ENCODE assay signal across 1 cellular context in genomic region chr1:185969524-185969991, GRCh38.
TF ChIP-seq lines count a peak whose summit lies in the region.

No MANE protein-coding gene starts in this region.

TF ChIP-seq in SK-N-SH, 30 proteins besides CTCF, POLR2A, EP300 and RAD21 (continued from another document):
- TF ChIP-seq, protein P1, sequence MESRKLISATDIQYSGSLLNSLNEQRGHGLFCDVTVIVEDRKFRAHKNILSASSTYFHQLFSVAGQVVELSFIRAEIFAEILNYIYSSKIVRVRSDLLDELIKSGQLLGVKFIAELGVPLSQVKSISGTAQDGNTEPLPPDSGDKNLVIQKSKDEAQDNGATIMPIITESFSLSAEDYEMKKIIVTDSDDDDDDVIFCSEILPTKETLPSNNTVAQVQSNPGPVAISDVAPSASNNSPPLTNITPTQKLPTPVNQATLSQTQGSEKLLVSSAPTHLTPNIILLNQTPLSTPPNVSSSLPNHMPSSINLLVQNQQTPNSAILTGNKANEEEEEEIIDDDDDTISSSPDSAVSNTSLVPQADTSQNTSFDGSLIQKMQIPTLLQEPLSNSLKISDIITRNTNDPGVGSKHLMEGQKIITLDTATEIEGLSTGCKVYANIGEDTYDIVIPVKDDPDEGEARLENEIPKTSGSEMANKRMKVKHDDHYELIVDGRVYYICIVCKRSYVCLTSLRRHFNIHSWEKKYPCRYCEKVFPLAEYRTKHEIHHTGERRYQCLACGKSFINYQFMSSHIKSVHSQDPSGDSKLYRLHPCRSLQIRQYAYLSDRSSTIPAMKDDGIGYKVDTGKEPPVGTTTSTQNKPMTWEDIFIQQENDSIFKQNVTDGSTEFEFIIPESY (IDR thresholded peaks at IDR 0.05; ENCODE audit: borderline replicate concordance, low read depth): no peak
- TF ChIP-seq TEAD4 (IDR thresholded peaks at IDR 0.05; ENCODE audit: borderline replicate concordance, insufficient read depth) (no peak), GATA2 (CRISPR knock-in tag; IDR thresholded peaks at IDR 0.05) (no peak), SMC3 (IDR thresholded peaks at IDR 0.05; ENCODE audit: low read depth, low read length) (no peak), TCF12 (IDR thresholded peaks at IDR 0.05) (no peak), USF1 (IDR thresholded peaks at IDR 0.05; ENCODE audit: borderline replicate concordance, low read depth) (no peak)
